In the genomic region with DNA sequence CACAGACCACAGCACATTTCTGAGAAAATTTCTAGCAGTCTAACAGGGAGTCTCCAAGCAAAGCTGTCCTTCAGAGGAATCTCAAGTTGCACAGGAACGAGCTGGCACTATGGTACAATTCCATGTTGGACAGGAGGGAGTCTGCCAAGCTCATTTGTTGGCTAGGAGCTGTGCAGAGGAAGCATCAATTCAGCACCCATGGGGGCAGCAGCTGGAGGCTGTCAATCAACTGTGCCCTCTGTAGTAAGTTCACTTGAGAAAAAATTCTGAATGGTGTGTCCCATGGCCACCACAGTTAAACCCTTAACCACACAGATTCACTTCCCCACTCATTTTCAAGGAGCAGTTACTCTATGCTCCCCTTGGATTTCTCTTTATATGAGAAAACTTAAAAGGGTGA, we compare ENCODE assay signal across 28 cellular contexts.
"Had no signal": no experiment of that assay in that cellular context is flagged by ENCODE, and none has a peak within 500 bp of the region (broad histone marks: within the 10 kb centered on the region; RNA-seq: fewer than 3 reads in every experiment).

No MANE protein-coding gene starts in this region.

- H3K36me3 ChIP-seq: neutrophil, pancreas, prostate gland, right lobe of liver, sigmoid colon, spleen, suprapubic skin, tibial artery, transverse colon, upper lobe of right lung, uterus had no signal

- DNase-seq: naive thymus-derived CD8-positive, alpha-beta T cell; nephron progenitor cell; nucleus accumbens; pancreas; retina; right cardiac atrium; right lobe of liver; sigmoid colon; spleen; stimulated activated CD4-positive, alpha-beta T cell treated with anti-CD3 and anti-CD28 coated beads, Interleukin-12 subunit alpha, Interleukin-12 subunit beta, amount 100 ng/mL, for 4 hours; stimulated activated CD4-positive, alpha-beta T cell treated with anti-CD3 and anti-CD28 coated beads, Interleukin-1b, Interleukin-23, amount 100 ng/mL, for 48 hours; stimulated activated CD4-positive, alpha-beta T cell treated with anti-CD3 and anti-CD28 coated beads, Interleukin-4, amount 100 ng/mL, for 1 hour; stimulated activated CD4-positive, alpha-beta T cell treated with anti-CD3 and anti-CD28 coated beads, Interleukin-4, amount 100 ng/mL, for 4 hours; stimulated activated CD8-positive, alpha-beta memory T cell treated with anti-CD3 and anti-CD28 coated beads, Interleukin-4, amount 100 ng/mL, for 48 hours; stimulated activated naive CD4-positive, alpha-beta T cell; stimulated activated naive CD8-positive, alpha-beta T cell treated with anti-CD3 and anti-CD28 coated beads, Interleukin-15, amount 100 ng/mL, for 72 hours; stimulated activated naive CD8-positive, alpha-beta T cell treated with anti-CD3 and anti-CD28 coated beads, Interleukin-15, Interleukin-2, amounts not matched to agents 100 U/mL and 50 U/mL, for 24 hours; substantia nigra; testis; tibial artery; transverse colon; upper lobe of right lung; uterus had no signal

- H3K9me3 ChIP-seq: neutrophil, pancreas, prostate gland, right lobe of liver, testis, transverse colon, upper lobe of right lung, uterus had no signal

- H3K4me3 ChIP-seq: pancreas, prostate gland, right lobe of liver, sigmoid colon, skin epidermis, smooth muscle cell, spleen, suprapubic skin, testis, tibial artery, transverse colon, upper lobe of right lung, uterus had no signal

- H3K27me3 ChIP-seq: neutrophil, pancreas, right lobe of liver, sigmoid colon, spleen, suprapubic skin, testis, tibial artery, transverse colon, upper lobe of right lung, uterus had no signal

- H3K4me1 ChIP-seq: pancreas, prostate gland, right lobe of liver, sigmoid colon, spleen, suprapubic skin, testis, tibial artery, transverse colon, upper lobe of right lung, uterus had no signal

- H3K4me2 ChIP-seq: smooth muscle cell had no signal

- H3K27ac ChIP-seq: neutrophil, pancreas, prostate gland, right lobe of liver, sigmoid colon, skin epidermis, spleen, suprapubic skin, testis, tibial artery, transverse colon, upper lobe of right lung, uterus had no signal
